In the genomic region with DNA sequence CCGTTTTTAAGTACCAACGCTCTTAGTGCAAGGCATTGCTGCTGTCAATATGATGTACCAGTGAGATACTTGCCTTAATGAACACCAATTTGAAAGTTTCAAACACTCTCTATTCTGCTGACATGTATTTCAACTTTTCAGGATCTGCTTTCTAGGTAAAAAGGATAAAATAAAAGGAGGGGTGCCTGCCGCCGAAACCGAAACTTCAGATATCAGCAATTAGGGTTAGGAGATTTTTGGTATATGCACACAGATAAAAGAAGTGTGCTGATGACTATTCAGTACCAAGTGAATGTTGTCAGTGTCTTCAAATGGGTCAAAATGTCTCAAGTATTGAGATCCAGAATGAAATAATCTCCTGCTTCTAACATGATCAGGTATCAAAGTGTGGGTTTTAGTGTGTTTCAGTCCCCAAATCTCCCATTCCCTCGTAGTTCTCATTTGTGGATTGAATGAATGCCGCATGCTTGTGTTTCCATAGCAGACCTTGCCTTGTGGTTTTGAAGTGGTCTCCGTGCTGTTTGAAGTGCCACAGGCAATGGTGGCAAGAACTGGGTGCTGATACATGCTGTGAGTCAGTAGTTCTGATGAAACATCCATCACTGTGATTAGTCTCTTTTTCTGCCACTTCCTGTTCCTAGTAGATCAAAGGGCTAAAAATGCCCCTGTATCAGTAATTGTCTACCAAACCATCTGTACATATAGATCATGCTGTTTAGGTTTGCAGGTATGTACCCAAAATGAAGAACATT, we compare ENCODE assay signal across 10 cellular contexts. TPM values are rescaled to one million over a fixed set of nuclear protein-coding genes. Genes with fewer than 3 reads are reported as not detected.
A peak's percentile ranks its signal among the peaks of the same experiment; 100 is the strongest.
DNase-seq lines count a peak whose midpoint lies in the region; ATAC-seq and TF ChIP-seq lines count a peak whose summit lies in the region.
"Had no signal": no experiment of that assay in that cellular context is flagged by ENCODE, and none has a peak within 500 bp of the region (broad histone marks: within the 10 kb centered on the region; RNA-seq: fewer than 3 reads in every experiment).

No MANE protein-coding gene starts in this region.

- DNase-seq in NCI-H2107 treated with DMSO at 0.1 percent for 48 hours (lab: John Stamatoyannopoulos, UW; ENCODE audit: unreplicated experiment) (peak; percentile 53), NCI-H2107 (lab: John Stamatoyannopoulos, UW) (no peak), mammary epithelial cell (peak; percentile 70), SJCRH30 (no peak)
- peak; percentile 38 to 47 for DNase-seq in activated CD4-positive, alpha-beta T cell treated with anti-CD3 and anti-CD28 coated beads for 24 hours (ENCODE audit: low read depth in 2 of 2)
- peak in 1 of 2 donors; percentile 72 for DNase-seq in stimulated activated effector memory CD8-positive, alpha-beta T cell treated with anti-CD3 and anti-CD28 coated beads, Interleukin-12 subunit alpha, Interleukin-12 subunit beta, amount 100 ng/mL, for 72 hours (ENCODE audit: low spot score in 2 of 2)
- DNase-seq: 8988T, left colon had no signal

- H3K4me1 ChIP-seq in mammary epithelial cell (ENCODE audit: insufficient read depth, low read length) (peaks cover 9% of the 10 kb centered on the region), SJCRH30 (peaks cover 2% of the 10 kb centered on the region; the same call in 1 of the 2 replicates)

- H3K27me3 ChIP-seq in mammary epithelial cell (ENCODE audit: insufficient read depth, low read length) (no peaks in the 10 kb centered on the region), SJCRH30 (no peaks in the 10 kb centered on the region)

- CTCF ChIA-PET in mammary epithelial cell (lab: Charles Lee; ENCODE audit: low non-redundant PET), result no interaction called here

- BruUV-seq in mammary epithelial cell (replicated peaks; lab: Mats Ljungman, UMichigan), result no TSS peak

- H3K4me3 ChIP-seq in mammary epithelial cell (replicated peaks in 1 of 3; ENCODE audit: insufficient read depth in 1 of 3, low read depth in 2 of 3, low read length in 3 of 3) (no peak overlapping the region), SJCRH30 (no peak overlapping the region)

- H4K20me1 ChIP-seq in mammary epithelial cell (ENCODE audit: insufficient read depth, low read length), result no peaks in the 10 kb centered on the region

- H3K9me3 Mint-ChIP-seq in stimulated activated effector memory CD8-positive, alpha-beta T cell treated with anti-CD3 and anti-CD28 coated beads, Interleukin-12 subunit alpha, Interleukin-12 subunit beta, amount 100 ng/mL, for 72 hours, result no peaks in the 10 kb centered on the region

- H3K4me2 ChIP-seq in mammary epithelial cell (ENCODE audit: insufficient read depth, low read depth, low read length), result peak overlapping the region; percentile 7

- dilution Hi-C loops in mammary epithelial cell (cut with HindIII; ENCODE audit: low sequenced_read_pairs), result no loop called here

- no peak for TF ChIP-seq CTCF in mammary epithelial cell (conservative IDR thresholded peaks at IDR 0.05 in 1 of 2, IDR thresholded peaks at IDR 0.05 in 1 of 2; ENCODE audit: extremely low read depth in 1 of 2, insufficient read depth in 1 of 2, low read depth in 1 of 2, low read length in 2 of 2)

- H3K36me3 Mint-ChIP-seq in stimulated activated effector memory CD8-positive, alpha-beta T cell treated with anti-CD3 and anti-CD28 coated beads, Interleukin-12 subunit alpha, Interleukin-12 subunit beta, amount 100 ng/mL, for 72 hours, result no peaks in the 10 kb centered on the region

- intact Hi-C loops in mammary epithelial cell (cut with micrococcal nuclease), result no loop called here

- H3K9me3 ChIP-seq in mammary epithelial cell (replicated peaks; ENCODE audit: insufficient read depth, low read length) (no peaks in the 10 kb centered on the region), SJCRH30 (replicated peaks) (no peaks in the 10 kb centered on the region)

- in situ Hi-C loops in mammary epithelial cell (cut with MboI; ENCODE audit: low sequenced_read_pairs in 2 of 2), result no loop called here

- WGBS in mammary epithelial cell (ENCODE audit: low coverage, missing lambda C conversion rate), result 70% methylated on average over 8 of the region's 8 CpGs

- H3K79me2 ChIP-seq in mammary epithelial cell (ENCODE audit: insufficient read depth, low read length), result no peaks in the 10 kb centered on the region

- ATAC-seq in stimulated activated effector memory CD8-positive, alpha-beta T cell treated with anti-CD3 and anti-CD28 coated beads, Interleukin-12 subunit alpha, Interleukin-12 subunit beta, amount 100 ng/mL, for 72 hours, result peak; percentile 99
- no peak for ATAC-seq in HG02970 (IDR thresholded peaks at IDR 0.05; ENCODE audit: low FRiP score, unreplicated experiment)
- no peak for ATAC-seq in GM19328 (IDR thresholded peaks at IDR 0.05; ENCODE audit: unreplicated experiment)
- ATAC-seq: left colon had no signal

- peak overlapping the region; percentile 88 for H3K27ac Mint-ChIP-seq in stimulated activated effector memory CD8-positive, alpha-beta T cell treated with anti-CD3 and anti-CD28 coated beads, Interleukin-12 subunit alpha, Interleukin-12 subunit beta, amount 100 ng/mL, for 72 hours

- H3K4me3 Mint-ChIP-seq in stimulated activated effector memory CD8-positive, alpha-beta T cell treated with anti-CD3 and anti-CD28 coated beads, Interleukin-12 subunit alpha, Interleukin-12 subunit beta, amount 100 ng/mL, for 72 hours, result peak overlapping the region; percentile 49

- H3K36me3 ChIP-seq in mammary epithelial cell (ENCODE audit: insufficient read depth, low read length) (no peaks in the 10 kb centered on the region), SJCRH30 (no peaks in the 10 kb centered on the region)

- H3K27ac ChIP-seq in mammary epithelial cell (ENCODE audit: insufficient read depth, low read depth, low read length) (no peak overlapping the region), SJCRH30 (no peak overlapping the region)

- H3K4me1 Mint-ChIP-seq in stimulated activated effector memory CD8-positive, alpha-beta T cell treated with anti-CD3 and anti-CD28 coated beads, Interleukin-12 subunit alpha, Interleukin-12 subunit beta, amount 100 ng/mL, for 72 hours, result peaks cover 23% of the 10 kb centered on the region

- H2AFZ ChIP-seq in mammary epithelial cell (ENCODE audit: low read depth, low read length), result no peak overlapping the region

- no peak overlapping the region for H3K9ac ChIP-seq in mammary epithelial cell (ENCODE audit: insufficient read depth, low read length)

RNA-seq across cellular contexts. Expression of a gene that starts 22.5 kb away (rescaled TPM):
- 10 to 100 TPM in 1 of 2 donors, 1 to 10 TPM in 1; 9.8 to 11.1 TPM for total RNA-seq in mammary epithelial cell
- 7.7 TPM for polyA plus RNA-seq in mammary epithelial cell
- polyA minus RNA-seq in mammary epithelial cell, result 6.6 TPM
- 36.7 and 39.4 TPM in 2 replicates for total RNA-seq in SJCRH30 (2014; rRNA removed; shearing (Covaris generic))

RNA-seq across cellular contexts. Expression of a gene that starts 52.5 kb away (rescaled TPM):
- total RNA-seq in mammary epithelial cell, result 10 to 100 TPM; 11.7 to 13.7 TPM
- polyA plus RNA-seq in mammary epithelial cell, result 6.6 TPM
- 12.9 TPM for polyA minus RNA-seq in mammary epithelial cell
- 10.9 and 11.0 TPM in 2 replicates for total RNA-seq in SJCRH30 (2014; rRNA removed; shearing (Covaris generic))

Comparison
In these comparisons a context has a peak if more than half of its experiments do, and no peak if none do; other contexts are left out.
1. DNase-seq: peak in NCI-H2107 treated with DMSO at 0.1 percent for 48 hours (single experiment), activated CD4-positive, alpha-beta T cell treated with anti-CD3 and anti-CD28 coated beads for 24 hours (2 of 2) and mammary epithelial cell (single experiment); none in NCI-H2107 (single experiment) and SJCRH30 (0 of 2).